Comparison of ENCODE assay signal across 15 cellular contexts in the genomic region with DNA sequence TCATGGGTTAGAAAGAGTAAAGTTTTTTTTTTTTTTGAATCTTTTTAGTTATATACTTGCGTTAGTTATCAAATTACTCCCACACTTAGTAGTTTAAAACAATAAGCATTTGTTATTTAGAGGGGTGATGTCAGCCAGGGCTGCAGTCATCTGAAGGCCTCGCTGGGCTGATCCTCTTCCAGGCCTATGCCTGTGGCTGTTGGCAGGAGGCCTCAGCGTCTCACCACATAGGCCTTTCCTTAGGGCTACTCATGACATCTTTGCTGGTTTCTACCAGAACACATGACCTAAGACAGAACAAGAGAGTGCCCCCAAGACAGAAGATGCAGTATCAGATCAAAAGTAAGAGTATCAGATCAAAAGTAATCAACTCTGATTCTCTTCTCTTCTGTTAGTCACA.
A peak's percentile ranks its signal among the peaks of the same experiment; 100 is the strongest.
DNase-seq lines count a peak whose midpoint lies in the region; TF ChIP-seq lines count a peak whose summit lies in the region.
"Had no signal": no experiment of that assay in that cellular context is flagged by ENCODE, and none has a peak within 500 bp of the region (broad histone marks: within the 10 kb centered on the region; RNA-seq: fewer than 3 reads in every experiment).

No MANE protein-coding gene starts in this region.

- TF ChIP-seq CTCF in AG04449 (IDR thresholded peaks at IDR 0.05; ENCODE audit: insufficient read depth, low read length, missing control alignments): no peak
- no peak for TF ChIP-seq CTCF in epithelial cell of esophagus (IDR thresholded peaks at IDR 0.05; ENCODE audit: insufficient read depth, low read depth, low read length, missing control alignments)
- no peak for TF ChIP-seq CTCF in mesothelial cell of epicardium (IDR thresholded peaks at IDR 0.05; ENCODE audit: unreplicated experiment)

- H3K9me3 Mint-ChIP-seq in activated naive CD4-positive, alpha-beta T cell treated with anti-CD3 and anti-CD28 coated beads, Interleukin-2, amount 10 ng/mL, durations not matched to agents 7 days and 5 days: no peaks in the 10 kb centered on the region
- H3K9me3 Mint-ChIP-seq in mesothelial cell of epicardium: no peaks in the 10 kb centered on the region
- H3K9me3 Mint-ChIP-seq: activated CD4-positive, alpha-beta memory T cell treated with anti-CD3 and anti-CD28 coated beads, Interleukin-2, amount 10 ng/mL, durations not matched to agents 7 days and 5 days; brain; effector memory CD8-positive, alpha-beta T cell had no signal

- no peaks in the 10 kb centered on the region for H3K4me1 Mint-ChIP-seq in activated naive CD4-positive, alpha-beta T cell treated with anti-CD3 and anti-CD28 coated beads, Interleukin-2, amount 10 ng/mL, durations not matched to agents 7 days and 5 days
- H3K4me1 Mint-ChIP-seq in mesothelial cell of epicardium: no peaks in the 10 kb centered on the region
- H3K4me1 Mint-ChIP-seq: activated CD4-positive, alpha-beta memory T cell treated with anti-CD3 and anti-CD28 coated beads, Interleukin-2, amount 10 ng/mL, durations not matched to agents 7 days and 5 days; brain had no signal

- DNase-seq in AG04449 (ENCODE audit: low read depth, low spot score) (peak; percentile 57), HT1080 (ENCODE audit: low read depth) (peak; percentile 80), epithelial cell of esophagus (ENCODE audit: low read depth) (peak; percentile 2), kidney tubule cell (ENCODE audit: low spot score) (peak; percentile 61), 8988T (no peak), mesothelial cell of epicardium (ENCODE audit: low spot score in 2 of 2, unreplicated experiment in 2 of 2) (no peak), NCI-H82 treated with DMSO at 0.1 percent for 48 hours (lab: John Stamatoyannopoulos, UW; ENCODE audit: unreplicated experiment) (no peak)
- no peak for DNase-seq in activated naive CD4-positive, alpha-beta T cell treated with anti-CD3 and anti-CD28 coated beads, Interleukin-2, amount 10 ng/mL, durations not matched to agents 7 days and 5 days
- DNase-seq: activated CD4-positive, alpha-beta memory T cell treated with anti-CD3 and anti-CD28 coated beads, Interleukin-2, amount 10 ng/mL, durations not matched to agents 7 days and 5 days; effector memory CD8-positive, alpha-beta T cell; NCI-H187 treated with DMSO at 0.1 percent for 48 hours; stimulated activated CD4-positive, alpha-beta T cell treated with anti-CD3 and anti-CD28 coated beads, Interleukin-12 subunit alpha, Interleukin-12 subunit beta, amount 100 ng/mL, for 4 hours had no signal

- no peaks in the 10 kb centered on the region for H3K27me3 Mint-ChIP-seq in activated naive CD4-positive, alpha-beta T cell treated with anti-CD3 and anti-CD28 coated beads, Interleukin-2, amount 10 ng/mL, durations not matched to agents 7 days and 5 days
- H3K27me3 Mint-ChIP-seq in mesothelial cell of epicardium (ENCODE audit: low read depth): no peaks in the 10 kb centered on the region
- H3K27me3 Mint-ChIP-seq: activated CD4-positive, alpha-beta memory T cell treated with anti-CD3 and anti-CD28 coated beads, Interleukin-2, amount 10 ng/mL, durations not matched to agents 7 days and 5 days; brain had no signal

- CTCF ChIA-PET in AG04449 (lab: Yijun Ruan, JAX): no interaction called here
- CTCF ChIA-PET in activated naive CD4-positive, alpha-beta T cell treated with anti-CD3 and anti-CD28 coated beads, Interleukin-2, amount 10 ng/mL, durations not matched to agents 7 days and 5 days (lab: Charles Lee): no interaction called here

- POLR2A ChIA-PET in AG04449 (lab: Yijun Ruan, JAX): no interaction called here

- no peaks in the 10 kb centered on the region for H3K36me3 Mint-ChIP-seq in activated naive CD4-positive, alpha-beta T cell treated with anti-CD3 and anti-CD28 coated beads, Interleukin-2, amount 10 ng/mL, durations not matched to agents 7 days and 5 days
- no peaks in the 10 kb centered on the region for H3K36me3 Mint-ChIP-seq in mesothelial cell of epicardium
- H3K36me3 Mint-ChIP-seq: brain had no signal

- H3K27ac Mint-ChIP-seq in activated naive CD4-positive, alpha-beta T cell treated with anti-CD3 and anti-CD28 coated beads, Interleukin-2, amount 10 ng/mL, durations not matched to agents 7 days and 5 days: no peak overlapping the region
- no peak overlapping the region for H3K27ac Mint-ChIP-seq in mesothelial cell of epicardium
- H3K27ac Mint-ChIP-seq: activated CD4-positive, alpha-beta memory T cell treated with anti-CD3 and anti-CD28 coated beads, Interleukin-2, amount 10 ng/mL, durations not matched to agents 7 days and 5 days; brain; effector memory CD8-positive, alpha-beta T cell had no signal

- no peak overlapping the region for H3K4me3 ChIP-seq in AG04449 (ENCODE audit: low read depth, low read length)
- no peak overlapping the region for H3K4me3 ChIP-seq in epithelial cell of esophagus (ENCODE audit: low read length)
- H3K4me3 ChIP-seq: hepatocyte, lung had no signal

- no peak overlapping the region for H3K4me3 Mint-ChIP-seq in activated naive CD4-positive, alpha-beta T cell treated with anti-CD3 and anti-CD28 coated beads, Interleukin-2, amount 10 ng/mL, durations not matched to agents 7 days and 5 days
- no peak overlapping the region for H3K4me3 Mint-ChIP-seq in mesothelial cell of epicardium
- H3K4me3 Mint-ChIP-seq: activated CD4-positive, alpha-beta memory T cell treated with anti-CD3 and anti-CD28 coated beads, Interleukin-2, amount 10 ng/mL, durations not matched to agents 7 days and 5 days; brain; effector memory CD8-positive, alpha-beta T cell had no signal

Comparison
In these comparisons a context has a peak if more than half of its experiments do, and no peak if none do; other contexts are left out.
1. DNase-seq: peak in AG04449 (single experiment), HT1080 (single experiment), epithelial cell of esophagus (single experiment) and kidney tubule cell (single experiment); none in activated naive CD4-positive, alpha-beta T cell treated with anti-CD3 and anti-CD28 coated beads, Interleukin-2, amount 10 ng/mL, durations not matched to agents 7 days and 5 days (single experiment), 8988T (single experiment), mesothelial cell of epicardium (0 of 2) and NCI-H82 treated with DMSO at 0.1 percent for 48 hours (single experiment).